Comparison of ENCODE assay signal across 1 cellular context in genomic region chr3:42134867-42135464, GRCh38.
TF ChIP-seq lines count a peak whose summit lies in the region.

No MANE protein-coding gene starts in this region.

TF ChIP-seq in GM12878, 131 proteins besides CTCF, POLR2A, EP300 and RAD21 (continued from another document):
- TF ChIP-seq RB1 (IDR thresholded peaks at IDR 0.05; ENCODE audit: borderline replicate concordance) (no peak), JUNB (IDR thresholded peaks at IDR 0.05) (no peak), NR2C1 (IDR thresholded peaks at IDR 0.05) (no peak), PRDM15 (CRISPR knock-in tag; IDR thresholded peaks at IDR 0.05) (no peak), MEF2A (IDR thresholded peaks at IDR 0.05; ENCODE audit: insufficient read depth, low read depth, low read length) (no peak), NFXL1 (IDR thresholded peaks at IDR 0.05; ENCODE audit: borderline replicate concordance) (no peak), MAX (IDR thresholded peaks at IDR 0.05; ENCODE audit: low read depth, low read length) (no peak), PML (IDR thresholded peaks at IDR 0.05; ENCODE audit: low read length) (no peak), ZBTB40 (IDR thresholded peaks at IDR 0.05; ENCODE audit: borderline replicate concordance) (no peak), HDGF (IDR thresholded peaks at IDR 0.05) (no peak), CEBPB (IDR thresholded peaks at IDR 0.05; ENCODE audit: borderline replicate concordance in 1 of 2, low read depth in 2 of 2, low read length in 2 of 2) (no peak), CHD4 (IDR thresholded peaks at IDR 0.05) (no peak), CHD2 (IDR thresholded peaks at IDR 0.05; ENCODE audit: borderline replicate concordance, low read depth, low read length) (no peak)
